Comparison of ENCODE assay signal across 8 cellular contexts in genomic region chr22:35330258-35330861, GRCh38. TPM values are rescaled to one million over a fixed set of nuclear protein-coding genes. Genes with fewer than 3 reads are reported as not detected.
DNase-seq lines count a peak whose midpoint lies in the region; ATAC-seq, FAIRE-seq and TF ChIP-seq lines count a peak whose summit lies in the region.

No MANE protein-coding gene starts in this region.

- TF ChIP-seq POLR2A in tibial nerve (IDR thresholded peaks at IDR 0.05) = no peak

- TF ChIP-seq CTCF in tibial nerve (IDR thresholded peaks at IDR 0.05) = no peak
- no peak for TF ChIP-seq CTCF in D721Med (IDR thresholded peaks at IDR 0.05; ENCODE audit: insufficient read depth, missing control alignments)

- H3K27me3 Mint-ChIP-seq in naive thymus-derived CD8-positive, alpha-beta T cell = no peaks in the 10 kb centered on the region

- 54 to 65% methylated on average over 13 to 16 of the region's 16 CpGs for WGBS in tibial nerve, 2 donors

- H3K9me3 Mint-ChIP-seq in naive thymus-derived CD8-positive, alpha-beta T cell = no peaks in the 10 kb centered on the region

- peak overlapping the region in 3 of 4 donors; percentile 34 to 60 (median 57) for H3K27ac ChIP-seq in tibial nerve

- H3K4me1 ChIP-seq in tibial nerve = peaks cover 0 to 10% (median 2%) of the 10 kb centered on the region in 4 donors

- peak overlapping the region; percentile 81 to 95 (median 90) for H3K27ac Mint-ChIP-seq in naive thymus-derived CD8-positive, alpha-beta T cell

- TF ChIP-seq RAD21 in Ishikawa (IDR thresholded peaks at IDR 0.05; ENCODE audit: low read depth) = no peak

- H3K27me3 ChIP-seq in tibial nerve = no peaks in the 10 kb centered on the region

- peak; percentile 69 to 80 for ATAC-seq in naive thymus-derived CD8-positive, alpha-beta T cell
- no peak for ATAC-seq in GM18867 (IDR thresholded peaks at IDR 0.05; ENCODE audit: unreplicated experiment)

- FAIRE-seq in D721Med (lab: Jason Lieb, UNC) = no peak

- no peak for TF ChIP-seq EP300 in Ishikawa (IDR thresholded peaks at IDR 0.05; ENCODE audit: borderline replicate concordance)
- peak; percentile 53 to 75 for TF ChIP-seq EP300 in tibial nerve (IDR thresholded peaks at IDR 0.05)

- POLR2A ChIA-PET in naive thymus-derived CD8-positive, alpha-beta T cell (lab: Charles Lee) = interaction anchor here (0.7 to 3.0 kb wide), 4 partner anchors 14 to 73 kb away, joined by 3 to 23 read pairs (median 6); partner anchors contain the start of genes HMGXB4 and TOM1

- no peak overlapping the region for H3K4me3 ChIP-seq in tibial nerve

- peaks cover 8 to 35% (median 26%) of the 10 kb centered on the region in 4 donors for H3K4me1 Mint-ChIP-seq in naive thymus-derived CD8-positive, alpha-beta T cell

- no peaks in the 10 kb centered on the region for H3K9me3 ChIP-seq in tibial nerve

- DNase-seq in activated CD4-positive, alpha-beta T cell treated with anti-CD3 and anti-CD28 coated beads for 1 hour = peak; percentile 24
- DNase-seq in effector CD4-positive, alpha-beta T cell = peak; percentile 36
- peak in 8 of 10 donors; percentile 26 to 70 (median 37) for DNase-seq in naive thymus-derived CD8-positive, alpha-beta T cell
- DNase-seq in tibial nerve (ENCODE audit: low spot score in 2 of 2) (peak; percentile 70 to 91), NCI-H1436 treated with DMSO at 0.1 percent for 48 hours (lab: John Stamatoyannopoulos, UW) (no peak), D721Med (ENCODE audit: insufficient read length, low spot score) (no peak)

- H3K36me3 Mint-ChIP-seq in naive thymus-derived CD8-positive, alpha-beta T cell = peaks cover 0 to 60% (median 0%) of the 10 kb centered on the region in 3 donors

- H3K4me3 Mint-ChIP-seq in naive thymus-derived CD8-positive, alpha-beta T cell = peak overlapping the region; percentile 40 to 81 (median 72)

- peaks cover 0 to 99% (median 24%) of the 10 kb centered on the region in 3 donors for H3K36me3 ChIP-seq in tibial nerve

TF ChIP-seq in Ishikawa, 13 proteins besides CTCF, POLR2A, EP300 and RAD21:
- TF ChIP-seq EGR1 (IDR thresholded peaks at IDR 0.05) (no peak), USF1 (IDR thresholded peaks at IDR 0.05) (0 out of 2 replicates have a peak, but pooled peaks have one; percentile 15)

RNA-seq across cellular contexts. Expression of gene TOM1, which starts 30.7 kb away (rescaled TPM):
- 10 to 100 TPM; 45.9 to 47.8 TPM for total RNA-seq in naive thymus-derived CD8-positive, alpha-beta T cell
- 10 to 100 TPM; 26.6 to 29.6 (median 29.2) TPM for polyA plus RNA-seq in naive thymus-derived CD8-positive, alpha-beta T cell
- total RNA-seq in tibial nerve = 100 to 1,000 TPM in 1 of 4 donors, 10 to 100 TPM in 3; 64.7 to 114 (median 86.5) TPM

RNA-seq across cellular contexts. Expression of gene HMOX1, which starts 50.5 kb away (rescaled TPM):
- 1 to 10 TPM; 2.6 to 3.1 TPM for total RNA-seq in naive thymus-derived CD8-positive, alpha-beta T cell
- under 1 TPM in 1 of 3 donors, not detected in 2; 0.65 TPM for polyA plus RNA-seq in naive thymus-derived CD8-positive, alpha-beta T cell
- total RNA-seq in tibial nerve = 10 to 100 TPM in 3 of 4 donors, 1 to 10 TPM in 1; 7.5 to 53.7 (median 19.0) TPM

Comparison
In these comparisons a context has a peak if more than half of its experiments do, and no peak if none do; other contexts are left out.
1. DNase-seq: peak in activated CD4-positive, alpha-beta T cell treated with anti-CD3 and anti-CD28 coated beads for 1 hour (single experiment), effector CD4-positive, alpha-beta T cell (single experiment), naive thymus-derived CD8-positive, alpha-beta T cell (8 of 10) and tibial nerve (2 of 2); none in NCI-H1436 treated with DMSO at 0.1 percent for 48 hours (single experiment) and D721Med (single experiment).